ENCODE assay signal across 11 cellular contexts in genomic region chr22:31540966-31541365, GRCh38.
"Had no signal": no experiment of that assay in that cellular context is flagged by ENCODE, and none has a peak within 500 bp of the region (broad histone marks: within the 10 kb centered on the region; RNA-seq: fewer than 3 reads in every experiment).

No MANE protein-coding gene starts in this region.

- ATAC-seq: pancreas had no signal

- DNase-seq: activated CD4-positive, alpha-beta T cell treated with anti-CD3 and anti-CD28 coated beads, Interleukin-2, amount 50 U/mL, for 4 hours; activated gamma-delta T cell treated with Interleukin-2 at 50 U/mL for 16 hours; anterior cingulate cortex; endodermal cell; erythroblast; pancreas; retina; RPMI8226; stimulated activated CD4-positive, alpha-beta T cell treated with anti-CD3 and anti-CD28 coated beads, Interleukin-15, amount 100 ng/mL, for 24 hours; transverse colon had no signal

- H3K4me3 Mint-ChIP-seq: endodermal cell, neural progenitor cell had no signal

- H3K27ac Mint-ChIP-seq: endodermal cell, neural progenitor cell had no signal

- H3K27ac ChIP-seq: neural progenitor cell, pancreas, transverse colon had no signal

- H3K9me3 Mint-ChIP-seq: endodermal cell, neural progenitor cell had no signal
